ENCODE assay signal across 14 cellular contexts in the genomic region with DNA sequence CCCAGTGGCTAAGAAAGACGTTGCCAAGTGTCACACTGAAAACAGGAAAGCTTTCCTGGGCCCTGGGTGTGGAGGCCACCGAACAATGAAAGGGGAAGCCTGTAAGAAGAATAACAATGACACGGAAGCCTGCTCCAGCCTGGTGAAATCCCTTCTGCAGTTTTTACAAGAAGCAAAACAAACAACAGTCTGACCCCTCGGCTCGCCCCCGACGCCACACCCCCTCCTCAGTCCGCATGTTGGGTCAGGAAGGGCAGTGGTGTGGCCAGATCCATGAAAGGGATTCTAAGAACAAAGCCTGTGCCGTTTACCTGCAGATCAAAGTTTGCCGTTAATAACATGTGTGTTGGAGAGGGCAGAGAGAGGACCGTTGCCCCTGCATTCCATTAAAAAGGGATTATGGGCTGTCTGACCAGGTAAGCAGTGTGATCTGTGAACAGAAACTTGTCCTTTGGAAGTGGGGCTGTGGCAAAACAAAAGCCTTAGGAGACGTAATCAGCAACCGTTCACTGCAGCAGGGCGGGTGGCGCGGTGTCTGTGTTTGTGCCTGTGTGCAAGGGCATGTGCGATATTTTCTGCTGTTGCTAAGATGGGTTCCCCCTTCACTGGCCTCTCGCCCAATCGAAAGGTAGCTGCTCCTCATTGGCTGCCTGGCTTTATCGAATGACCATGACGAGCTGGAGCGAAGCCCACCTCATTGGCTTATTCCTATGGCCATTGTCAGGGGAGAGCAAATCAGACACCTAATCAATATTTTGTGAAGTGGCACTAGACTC.
DNase-seq lines count a peak whose midpoint lies in the region; ATAC-seq and TF ChIP-seq lines count a peak whose summit lies in the region.
"Had no signal": no experiment of that assay in that cellular context is flagged by ENCODE, and none has a peak within 500 bp of the region (broad histone marks: within the 10 kb centered on the region; RNA-seq: fewer than 3 reads in every experiment).

No MANE protein-coding gene starts in this region.

- WGBS in adrenal gland, 4 donors: 60 to 62% (median 61%) methylated on average over 21 to 22 of the region's 22 CpGs

- H3K4me1 Mint-ChIP-seq in Calu3 (ENCODE audit: low read depth, unreplicated experiment): no peaks in the 10 kb centered on the region
- H3K4me1 Mint-ChIP-seq: B cell had no signal

- peak overlapping the region in 2 of 5 donors; percentile 9 to 17 for H3K27ac ChIP-seq in adrenal gland
- H3K27ac ChIP-seq: ovary had no signal

- ATAC-seq in left cardiac atrium (peak; percentile 30 to 57), GM18861 (IDR thresholded peaks at IDR 0.05; ENCODE audit: unreplicated experiment) (no peak)

- no peaks in the 10 kb centered on the region for H3K27me3 ChIP-seq in adrenal gland
- H3K27me3 ChIP-seq: ovary, upper lobe of left lung had no signal

- CTCF ChIA-PET in Calu3 (lab: Charles Lee): no interaction called here

- no peaks in the 10 kb centered on the region for H3K9me3 Mint-ChIP-seq in Calu3 (ENCODE audit: low read depth, unreplicated experiment)

- TF ChIP-seq CTCF in Calu3 (IDR thresholded peaks at IDR 0.05; ENCODE audit: unreplicated experiment) (no peak), adrenal gland (IDR thresholded peaks at IDR 0.05) (no peak)

- intact Hi-C loops in Calu3 (cut with micrococcal nuclease; ENCODE audit: unreplicated experiment) (no loop called here), left cardiac atrium (cut with DNase I) (no loop called here), adrenal gland (cut with DNase I) (no loop called here)

- no peaks in the 10 kb centered on the region for H3K36me3 ChIP-seq in adrenal gland (replicated peaks in 1 of 2)
- H3K36me3 ChIP-seq: ovary, upper lobe of left lung had no signal

- no peaks in the 10 kb centered on the region for H3K36me3 Mint-ChIP-seq in Calu3 (ENCODE audit: insufficient read depth, unreplicated experiment)

- no peak for TF ChIP-seq POLR2A in adrenal gland (IDR thresholded peaks at IDR 0.05)

- BruUV-seq in Calu3 (replicated peaks; lab: Mats Ljungman, UMichigan): no TSS peak

- H3K4me3 ChIP-seq in adrenal gland: no peak overlapping the region
- H3K4me3 ChIP-seq: ovary had no signal

- peak overlapping the region; percentile 17 for H3K4me3 Mint-ChIP-seq in Calu3 (ENCODE audit: low read depth, unreplicated experiment)
- H3K4me3 Mint-ChIP-seq: B cell had no signal

- no peak for DNase-seq in Calu3
- DNase-seq in left cardiac atrium: no peak
- peak in 37 of 56 donors; percentile 21 to 86 (median 51) for DNase-seq in nucleus accumbens (lab: John Stamatoyannopoulos, UW)
- DNase-seq in mesenteric fat pad (ENCODE audit: low spot score): no peak
- no peak for DNase-seq in effector CD4-positive, alpha-beta T cell
- DNase-seq in adrenal gland: no peak
- DNase-seq: activated CD4-positive, CD25-positive, alpha-beta regulatory T cell treated with anti-CD3 and anti-CD28 coated beads, Interleukin-2, amount 50 U/mL, for 72 hours; cortex of kidney; NCI-H1694 treated with DMSO at 0.1 percent for 48 hours; ovary had no signal

- H3K27ac Mint-ChIP-seq in Calu3 (ENCODE audit: unreplicated experiment): no peak overlapping the region
- H3K27ac Mint-ChIP-seq: B cell had no signal

- H3K9me3 ChIP-seq in adrenal gland (replicated peaks in 1 of 3): no peaks in the 10 kb centered on the region
- H3K9me3 ChIP-seq: ovary, upper lobe of left lung had no signal

- H3K27me3 Mint-ChIP-seq in Calu3 (ENCODE audit: unreplicated experiment): peaks cover 27% of the 10 kb centered on the region

- H3K4me1 ChIP-seq in adrenal gland (replicated peaks in 1 of 2): no peaks in the 10 kb centered on the region

TF ChIP-seq in PFSK-1, 5 proteins besides CTCF, POLR2A, EP300 and RAD21:
- TF ChIP-seq SIN3A (IDR thresholded peaks at IDR 0.05; ENCODE audit: borderline replicate concordance, insufficient read depth, low read length) (peak; percentile 83; the same call in 1 of the 2 replicates), POLR2AphosphoS5 (IDR thresholded peaks at IDR 0.05; ENCODE audit: low read depth, low read length) (no peak), FOXP2 (optimal IDR thresholded peaks at IDR 0.05; ENCODE audit: borderline replicate concordance, extremely low read depth, extremely low read length, insufficient read depth) (peak; percentile 10)
- TF ChIP-seq, protein P1, sequence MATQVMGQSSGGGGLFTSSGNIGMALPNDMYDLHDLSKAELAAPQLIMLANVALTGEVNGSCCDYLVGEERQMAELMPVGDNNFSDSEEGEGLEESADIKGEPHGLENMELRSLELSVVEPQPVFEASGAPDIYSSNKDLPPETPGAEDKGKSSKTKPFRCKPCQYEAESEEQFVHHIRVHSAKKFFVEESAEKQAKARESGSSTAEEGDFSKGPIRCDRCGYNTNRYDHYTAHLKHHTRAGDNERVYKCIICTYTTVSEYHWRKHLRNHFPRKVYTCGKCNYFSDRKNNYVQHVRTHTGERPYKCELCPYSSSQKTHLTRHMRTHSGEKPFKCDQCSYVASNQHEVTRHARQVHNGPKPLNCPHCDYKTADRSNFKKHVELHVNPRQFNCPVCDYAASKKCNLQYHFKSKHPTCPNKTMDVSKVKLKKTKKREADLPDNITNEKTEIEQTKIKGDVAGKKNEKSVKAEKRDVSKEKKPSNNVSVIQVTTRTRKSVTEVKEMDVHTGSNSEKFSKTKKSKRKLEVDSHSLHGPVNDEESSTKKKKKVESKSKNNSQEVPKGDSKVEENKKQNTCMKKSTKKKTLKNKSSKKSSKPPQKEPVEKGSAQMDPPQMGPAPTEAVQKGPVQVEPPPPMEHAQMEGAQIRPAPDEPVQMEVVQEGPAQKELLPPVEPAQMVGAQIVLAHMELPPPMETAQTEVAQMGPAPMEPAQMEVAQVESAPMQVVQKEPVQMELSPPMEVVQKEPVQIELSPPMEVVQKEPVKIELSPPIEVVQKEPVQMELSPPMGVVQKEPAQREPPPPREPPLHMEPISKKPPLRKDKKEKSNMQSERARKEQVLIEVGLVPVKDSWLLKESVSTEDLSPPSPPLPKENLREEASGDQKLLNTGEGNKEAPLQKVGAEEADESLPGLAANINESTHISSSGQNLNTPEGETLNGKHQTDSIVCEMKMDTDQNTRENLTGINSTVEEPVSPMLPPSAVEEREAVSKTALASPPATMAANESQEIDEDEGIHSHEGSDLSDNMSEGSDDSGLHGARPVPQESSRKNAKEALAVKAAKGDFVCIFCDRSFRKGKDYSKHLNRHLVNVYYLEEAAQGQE (IDR thresholded peaks at IDR 0.05; ENCODE audit: insufficient read depth in 1 of 2, low read depth in 2 of 2, low read length in 2 of 2): 0 out of 4 replicates have a peak, but pooled peaks of 1 of the 2 experiments have one; percentile 13
TF ChIP-seq in PFSK-1: peak in this region for 3.

Comparison
In these comparisons a context has a peak if more than half of its experiments do, and no peak if none do; other contexts are left out.
1. DNase-seq: peak in nucleus accumbens (37 of 56); none in Calu3 (single experiment), left cardiac atrium (single experiment), mesenteric fat pad (single experiment), effector CD4-positive, alpha-beta T cell (single experiment) and adrenal gland (0 of 7).